Comparison of ENCODE assay signal across 8 cellular contexts in the genomic region with DNA sequence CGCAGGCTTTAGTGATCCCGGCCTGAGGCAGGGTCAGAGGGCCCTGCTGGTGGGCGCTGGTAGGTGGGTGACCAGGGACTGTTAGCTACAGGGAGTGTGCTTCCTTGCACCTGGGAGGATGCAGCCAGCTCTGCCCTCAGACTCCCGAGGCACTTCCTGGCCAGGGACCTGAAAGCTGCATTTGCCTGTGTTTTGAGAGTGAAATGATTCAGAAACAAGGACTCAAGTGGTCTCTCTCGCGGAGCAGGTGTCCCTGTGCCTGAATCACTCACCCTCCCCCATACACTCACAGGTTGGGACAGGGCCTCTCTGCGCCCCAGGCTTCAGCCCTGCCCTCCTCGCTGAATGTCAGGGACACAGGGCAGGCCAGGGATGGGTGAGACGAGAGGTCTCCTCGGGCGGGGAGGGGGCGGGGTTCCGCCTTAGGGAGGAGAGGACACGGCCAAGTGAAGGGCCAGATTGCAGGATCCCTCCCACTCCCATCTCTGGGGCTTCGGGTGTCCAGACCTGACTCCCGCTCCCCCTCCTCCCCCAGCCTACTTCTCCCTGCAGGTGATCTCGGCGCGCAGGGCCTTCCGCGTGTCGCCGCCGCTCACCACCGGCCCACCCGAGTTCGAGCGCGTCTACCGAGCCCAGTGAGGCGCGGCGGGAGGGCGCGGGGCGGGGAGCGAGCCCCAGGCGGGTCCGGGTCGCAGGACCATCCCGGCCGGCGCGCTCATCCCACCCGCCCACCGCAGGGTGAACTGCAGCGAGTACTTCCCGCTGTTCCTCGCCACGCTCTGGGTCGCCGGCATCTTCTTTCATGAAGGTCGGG. TPM values are rescaled to one million over a fixed set of nuclear protein-coding genes. Genes with fewer than 3 reads are reported as not detected.
DNase-seq lines count a peak whose midpoint lies in the region; ATAC-seq, FAIRE-seq and TF ChIP-seq lines count a peak whose summit lies in the region.

No MANE protein-coding gene starts in this region.

- H3K27ac Mint-ChIP-seq in neural crest cell (ENCODE audit: unreplicated experiment): no peak overlapping the region

- H3K9me3 Mint-ChIP-seq in neural crest cell: no peaks in the 10 kb centered on the region

- peaks cover 2% of the 10 kb centered on the region for H3K27me3 Mint-ChIP-seq in neural crest cell (ENCODE audit: low read depth)

- TF ChIP-seq POLR2A in endothelial cell of umbilical vein (IDR thresholded peaks at IDR 0.05; ENCODE audit: low read depth, low read length): no peak
- TF ChIP-seq POLR2A in H54 (IDR thresholded peaks at IDR 0.05; ENCODE audit: low read depth, low read length): no peak

- BruUV-seq in endothelial cell of umbilical vein (replicated peaks; lab: Mats Ljungman, UMichigan): no TSS peak

- peak overlapping the region; percentile 20 for H2AFZ ChIP-seq in endothelial cell of umbilical vein (ENCODE audit: low read depth, low read length)

- FAIRE-seq in endothelial cell of umbilical vein (lab: Jason Lieb, UNC) (no peak), H54 (lab: Jason Lieb, UNC) (no peak)

- no peaks in the 10 kb centered on the region for H3K9me3 ChIP-seq in endothelial cell of umbilical vein (replicated peaks; ENCODE audit: control insufficient read depth, insufficient read depth, low read length)

- POLR2A ChIA-PET in RWPE1 (lab: Yijun Ruan, JAX; ENCODE audit: low non-redundant PET) (interaction anchor here (0.6 to 0.8 kb wide), 4 partner anchors 10 to 423 kb away, joined by 3 to 5 read pairs (median 4); no protein-coding TSS in a partner anchor), endothelial cell of umbilical vein (lab: Charles Lee) (interaction anchor here (0.7 kb wide), 1 partner anchor 11 kb away, joined by 6 read pairs; no protein-coding TSS in a partner anchor)

- peak; percentile 37 for DNase-seq in DMS153 (lab: John Stamatoyannopoulos, UW)
- no peak for DNase-seq in HFF-Myc (ENCODE audit: extremely low read depth, low read depth)
- peak; percentile 40 for DNase-seq in RWPE1 (ENCODE audit: low spot score)
- DNase-seq in endothelial cell of umbilical vein (ENCODE audit: low read depth, low spot score): no peak
- DNase-seq in neural crest cell (ENCODE audit: low read depth, low spot score): no peak
- no peak for DNase-seq in H54 (ENCODE audit: insufficient read length, low spot score)
- DNase-seq in SW 1271 (lab: John Stamatoyannopoulos, UW): no peak

- H4K20me1 ChIP-seq in endothelial cell of umbilical vein (replicated peaks; ENCODE audit: control insufficient read depth, extremely low read depth, insufficient read depth, low read length): no peaks in the 10 kb centered on the region

- H3K27me3 ChIP-seq in endothelial cell of umbilical vein (ENCODE audit: control insufficient read depth in 2 of 2, insufficient read depth in 2 of 2, low read length in 2 of 2): no peaks in the 10 kb centered on the region

- H3K4me1 ChIP-seq in endothelial cell of umbilical vein (ENCODE audit: control insufficient read depth, extremely low read depth, insufficient read depth, low read length): peaks cover 10% of the 10 kb centered on the region

- H3K4me3 ChIP-seq in HFF-Myc (replicated peaks; ENCODE audit: low read depth, low read length) (peak overlapping the region; percentile 41), endothelial cell of umbilical vein (replicated peaks in 1 of 3; ENCODE audit: insufficient read depth in 1 of 3, low read depth in 1 of 3, low read length in 3 of 3) (peak overlapping the region; percentile 11 to 57 (median 18))

- no peaks in the 10 kb centered on the region for H3K79me2 ChIP-seq in endothelial cell of umbilical vein (ENCODE audit: control insufficient read depth, insufficient read depth, low read length)

- TF ChIP-seq CTCF in HFF-Myc (IDR thresholded peaks at IDR 0.05; ENCODE audit: low read depth, low read length, missing control alignments) (no peak), RWPE1 (conservative IDR thresholded peaks at IDR 0.05; ENCODE audit: low read depth) (no peak), endothelial cell of umbilical vein (IDR thresholded peaks at IDR 0.05; ENCODE audit: extremely low read depth in 1 of 2, insufficient read depth in 1 of 2, low read depth in 1 of 2, low read length in 2 of 2) (no peak), neural crest cell (conservative IDR thresholded peaks at IDR 0.05) (no peak)

- H3K9ac ChIP-seq in endothelial cell of umbilical vein (replicated peaks; ENCODE audit: extremely low read depth, insufficient read depth, low read length): no peak overlapping the region

- H3K36me3 ChIP-seq in endothelial cell of umbilical vein (ENCODE audit: control insufficient read depth in 2 of 2, extremely low read depth in 1 of 2, insufficient read depth in 2 of 2, low read length in 2 of 2): peaks cover 10 to 25% of the 10 kb centered on the region in 2 experiments

- H3K36me3 Mint-ChIP-seq in neural crest cell (ENCODE audit: low read depth): peaks cover 4% of the 10 kb centered on the region

- no peaks in the 10 kb centered on the region for H3K9me1 ChIP-seq in endothelial cell of umbilical vein (replicated peaks; ENCODE audit: control insufficient read depth, extremely low read depth, insufficient read depth, low read length)

- peak overlapping the region; percentile 47 for H3K4me2 ChIP-seq in endothelial cell of umbilical vein (ENCODE audit: insufficient read depth, low read length)

- H3K27ac ChIP-seq in RWPE1 (peak overlapping the region; percentile 86), endothelial cell of umbilical vein (ENCODE audit: insufficient read depth, low read depth, low read length) (no peak overlapping the region)

- dilution Hi-C loops in endothelial cell of umbilical vein (cut with MboI; ENCODE audit: extremely low pct_ligation_motif_present, low sequenced_read_pairs): no loop called here

- no peak for ATAC-seq in HG03196 (IDR thresholded peaks at IDR 0.05; ENCODE audit: unreplicated experiment)

- intact Hi-C loops in endothelial cell of umbilical vein (cut with micrococcal nuclease): loop anchor here (10.0 kb wide), 1 partner anchor 130 kb away; no protein-coding TSS in a partner anchor

- peak overlapping the region; percentile 81 for H3K4me3 Mint-ChIP-seq in neural crest cell

- CTCF ChIA-PET in RWPE1 (lab: Yijun Ruan, JAX): interaction anchor here (0.6 to 7.0 kb wide), 4 partner anchors 32 to 173 kb away, joined by 3 to 39 read pairs (median 4); no protein-coding TSS in a partner anchor
- CTCF ChIA-PET in endothelial cell of umbilical vein (lab: Charles Lee): interaction anchor here (0.6 to 8.8 kb wide), 9 partner anchors 10 to 84 kb away, joined by 3 to 103 read pairs (median 3); a partner anchor contains a TSS

- H3K4me1 Mint-ChIP-seq in neural crest cell: peaks cover 5% of the 10 kb centered on the region

TF ChIP-seq in endothelial cell of umbilical vein, 7 proteins besides CTCF, POLR2A, EP300 and RAD21:
- no peak for TF ChIP-seq EZH2 (IDR thresholded peaks at IDR 0.05; ENCODE audit: borderline replicate concordance, low read depth, low read length, severe bottlenecking)
- no peak for TF ChIP-seq GATA2 (IDR thresholded peaks at IDR 0.05; ENCODE audit: insufficient read depth, insufficient read length, low read depth, low read length)
- no peak for TF ChIP-seq FOS (IDR thresholded peaks at IDR 0.05; ENCODE audit: borderline replicate concordance, insufficient read depth, low read length)
- TF ChIP-seq, protein P1, sequence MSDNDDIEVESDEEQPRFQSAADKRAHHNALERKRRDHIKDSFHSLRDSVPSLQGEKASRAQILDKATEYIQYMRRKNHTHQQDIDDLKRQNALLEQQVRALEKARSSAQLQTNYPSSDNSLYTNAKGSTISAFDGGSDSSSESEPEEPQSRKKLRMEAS (IDR thresholded peaks at IDR 0.05; ENCODE audit: insufficient read depth, insufficient read length): no peak
- TF ChIP-seq POLR2AphosphoS5 (IDR thresholded peaks at IDR 0.05; ENCODE audit: insufficient read depth, low read depth, low read length): no peak
- no peak for TF ChIP-seq JUN (IDR thresholded peaks at IDR 0.05; ENCODE audit: borderline replicate concordance, insufficient read depth, insufficient read length, low read depth)
- no peak for TF ChIP-seq MYC (IDR thresholded peaks at IDR 0.05; ENCODE audit: low read depth, low read length)

RNA-seq across cellular contexts. Expression of a gene that starts 1.5 kb away (rescaled TPM):
- total RNA-seq in endothelial cell of umbilical vein (0.88 and 0.95 TPM in 2 replicates), neural crest cell (2.4 and 3.3 TPM in 2 replicates)
- polyA plus RNA-seq in endothelial cell of umbilical vein: 6.3 and 14.1 TPM in 2 replicates
- polyA plus RNA-seq in endothelial cell of umbilical vein (2011; cell fraction: cytosol; rRNA removed): 0.98 and 1.7 TPM in 2 replicates
- 2.3 and 3.3 TPM in 2 replicates for polyA plus RNA-seq in endothelial cell of umbilical vein (2011; cell fraction: nucleus; rRNA removed)
- polyA plus RNA-seq in endothelial cell of umbilical vein (2012): 1.0 TPM in 1 of 2 replicates, not detected in the other
- 0.49 TPM in 1 of 2 replicates, not detected in the other for polyA minus RNA-seq in endothelial cell of umbilical vein
- polyA minus RNA-seq in endothelial cell of umbilical vein (2011; cell fraction: cytosol; rRNA and poly(A)+ RNA removed): not detected
- polyA minus RNA-seq in endothelial cell of umbilical vein (2011; cell fraction: nucleus; rRNA and poly(A)+ RNA removed): not detected in 2 replicates

RNA-seq across cellular contexts. Expression of a gene that starts 11.4 kb away (rescaled TPM):
- total RNA-seq in endothelial cell of umbilical vein: 226 and 243 TPM in 2 replicates
- 243 and 300 TPM in 2 replicates for polyA plus RNA-seq in endothelial cell of umbilical vein
- polyA plus RNA-seq in endothelial cell of umbilical vein (2011; cell fraction: cytosol; rRNA removed): 227 and 229 TPM in 2 replicates
- polyA plus RNA-seq in endothelial cell of umbilical vein (2011; cell fraction: nucleus; rRNA removed): 434 and 609 TPM in 2 replicates
- 211 and 221 TPM in 2 replicates for polyA plus RNA-seq in endothelial cell of umbilical vein (2012)
- polyA minus RNA-seq in endothelial cell of umbilical vein: 149 and 172 TPM in 2 replicates
- polyA minus RNA-seq in endothelial cell of umbilical vein (2011; cell fraction: cytosol; rRNA and poly(A)+ RNA removed): 87.2 TPM
- polyA minus RNA-seq in endothelial cell of umbilical vein (2011; cell fraction: nucleus; rRNA and poly(A)+ RNA removed): 91.5 and 136 TPM in 2 replicates
- total RNA-seq in neural crest cell: 120 and 124 TPM in 2 replicates

RNA-seq across cellular contexts. Expression of a gene that starts 25.4 kb away (rescaled TPM):
- total RNA-seq in endothelial cell of umbilical vein: 316 and 346 TPM in 2 replicates
- 293 and 302 TPM in 2 replicates for polyA plus RNA-seq in endothelial cell of umbilical vein
- 161 and 215 TPM in 2 replicates for polyA plus RNA-seq in endothelial cell of umbilical vein (2011; cell fraction: cytosol; rRNA removed)
- polyA plus RNA-seq in endothelial cell of umbilical vein (2011; cell fraction: nucleus; rRNA removed): 318 and 450 TPM in 2 replicates
- 253 and 324 TPM in 2 replicates for polyA plus RNA-seq in endothelial cell of umbilical vein (2012)
- 329 and 383 TPM in 2 replicates for polyA minus RNA-seq in endothelial cell of umbilical vein
- polyA minus RNA-seq in endothelial cell of umbilical vein (2011; cell fraction: cytosol; rRNA and poly(A)+ RNA removed): 322 TPM
- polyA minus RNA-seq in endothelial cell of umbilical vein (2011; cell fraction: nucleus; rRNA and poly(A)+ RNA removed): 164 and 528 TPM in 2 replicates
- total RNA-seq in neural crest cell: 67.6 and 69.5 TPM in 2 replicates

Comparison
In these comparisons a context has a peak if more than half of its experiments do, and no peak if none do; other contexts are left out.
1. DNase-seq: peak in DMS153 (single experiment) and RWPE1 (single experiment); none in HFF-Myc (single experiment), endothelial cell of umbilical vein (single experiment), neural crest cell (single experiment), H54 (single experiment) and SW 1271 (0 of 2).